In the genomic region with DNA sequence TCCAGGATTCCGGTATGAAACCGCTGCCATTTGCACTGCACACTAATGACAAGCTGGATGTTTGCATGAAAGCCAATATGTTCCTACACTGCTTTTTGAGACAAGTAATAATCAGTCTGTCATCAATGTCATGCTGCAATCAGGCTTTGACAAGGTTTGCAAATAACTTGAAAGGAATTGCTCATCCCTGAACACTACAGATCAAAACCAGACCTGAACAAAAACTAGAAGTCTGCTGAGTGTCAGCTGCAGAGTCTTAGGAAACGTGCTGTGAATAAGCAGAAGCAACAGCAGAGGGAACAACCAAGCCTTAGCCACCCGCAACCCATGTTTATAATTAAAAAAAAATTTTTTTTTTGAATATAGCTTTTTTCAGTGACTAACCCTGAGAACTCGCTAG, we compare ENCODE assay signal across 19 cellular contexts.
DNase-seq lines count a peak whose midpoint lies in the region; ATAC-seq and TF ChIP-seq lines count a peak whose summit lies in the region.
"Had no signal": no experiment of that assay in that cellular context is flagged by ENCODE, and none has a peak within 500 bp of the region (broad histone marks: within the 10 kb centered on the region; RNA-seq: fewer than 3 reads in every experiment).

No MANE protein-coding gene starts in this region.

- H3K79me2 ChIP-seq in GM23248 (ENCODE audit: insufficient read depth): no peaks in the 10 kb centered on the region

- H2AFZ ChIP-seq in GM23248: peak overlapping the region; percentile 63

- in situ Hi-C loops in GM23248 (cut with MboI): no loop called here

- H3K4me3 Mint-ChIP-seq in brain: peak overlapping the region in 1 of 5 experiments; percentile 59
- H3K4me3 Mint-ChIP-seq: CD8-positive, alpha-beta memory T cell; GM23338 had no signal

- no peak overlapping the region for H3K27ac ChIP-seq in GM23248
- H3K27ac ChIP-seq: KMS-11, SJSA1 had no signal

- no peaks in the 10 kb centered on the region for H3K36me3 ChIP-seq in GM23248 (ENCODE audit: low read depth)
- H3K36me3 ChIP-seq: SJSA1 had no signal

- peak; percentile 48 for DNase-seq in GM23248
- peak; percentile 16 for DNase-seq in globus pallidus (ENCODE audit: low spot score)
- peak; percentile 30 for DNase-seq in pons (ENCODE audit: low spot score)
- DNase-seq in GM10248 (ENCODE audit: extremely low spot score): no peak
- DNase-seq in NCI-H524 (lab: John Stamatoyannopoulos, UW): no peak
- DNase-seq: CD8-positive, alpha-beta memory T cell; HCEC 1CT; IMR-90; NCI-H1105; NCI-H146; NCI-H2029 treated with DMSO at 0.1 percent for 48 hours; NCI-H526; OCI-M1 had no signal

- H3K36me3 Mint-ChIP-seq in brain: no peaks in the 10 kb centered on the region
- H3K36me3 Mint-ChIP-seq: CD8-positive, alpha-beta memory T cell had no signal

- H4K20me1 ChIP-seq in GM23248 (ENCODE audit: insufficient read depth): no peaks in the 10 kb centered on the region

- POLR2A ChIA-PET in GM10248 (lab: Yijun Ruan, JAX): no interaction called here

- no peaks in the 10 kb centered on the region for H3K27me3 ChIP-seq in GM23248 (replicated peaks; ENCODE audit: insufficient read depth)
- H3K27me3 ChIP-seq: SJSA1 had no signal

- H3K9me3 ChIP-seq in GM23248 (ENCODE audit: low read depth): no peaks in the 10 kb centered on the region
- H3K9me3 ChIP-seq: SJSA1 had no signal

- H3K4me1 Mint-ChIP-seq in brain: peaks cover 43% of the 10 kb centered on the region
- H3K4me1 Mint-ChIP-seq: CD8-positive, alpha-beta memory T cell had no signal

- H3K9ac ChIP-seq in GM23248: no peak overlapping the region
- H3K9ac ChIP-seq: KMS-11 had no signal

- H3K4me2 ChIP-seq in GM23248 (ENCODE audit: unreplicated experiment): peak overlapping the region; percentile 51
- H3K4me2 ChIP-seq: GM23338, KMS-11 had no signal

- CTCF ChIA-PET in GM10248 (lab: Yijun Ruan, JAX): interaction anchor here (1.4 to 1.5 kb wide), 2 partner anchors 9 to 10 kb away, joined by 3 to 6 read pairs; no protein-coding TSS in a partner anchor

- 11 to 16% methylated on average over 5 of the region's 5 CpGs for WGBS in GM23248 (ENCODE audit: low coverage in 1 of 2, low lambda C conversion rate in 2 of 2, missing lambda C conversion rate in 2 of 2), 2 experiments

- TF ChIP-seq CTCF in brain (conservative IDR thresholded peaks at IDR 0.05): no peak
- TF ChIP-seq CTCF in GM10248 (IDR thresholded peaks at IDR 0.05; ENCODE audit: control extremely low read depth, extremely low read depth, low read depth, missing control alignments): no peak

- peak overlapping the region; percentile 31 for H3K4me3 ChIP-seq in GM23248
- H3K4me3 ChIP-seq: GM23338, SJSA1 had no signal

- H3K9me3 Mint-ChIP-seq in brain: peaks cover 0 to 2% (median 0%) of the 10 kb centered on the region in 5 experiments
- H3K9me3 Mint-ChIP-seq: GM23338 had no signal

- H3K27me3 Mint-ChIP-seq in brain: no peaks in the 10 kb centered on the region
- H3K27me3 Mint-ChIP-seq: CD8-positive, alpha-beta memory T cell had no signal

- peaks cover 14% of the 10 kb centered on the region for H3F3A ChIP-seq in GM23248 (ENCODE audit: insufficient read depth)

- peak overlapping the region in 3 of 5 experiments; percentile 34 to 78 (median 71) for H3K27ac Mint-ChIP-seq in brain
- H3K27ac Mint-ChIP-seq: CD8-positive, alpha-beta memory T cell; GM23338 had no signal

- H3K4me1 ChIP-seq in GM23248 (ENCODE audit: insufficient read depth): peaks cover 50% of the 10 kb centered on the region

- ATAC-seq in HG03025 (IDR thresholded peaks at IDR 0.05; ENCODE audit: low FRiP score, unreplicated experiment): no peak
- ATAC-seq: GM23338, Right ventricle myocardium inferior had no signal

- H3K9me2 ChIP-seq in GM23248 (ENCODE audit: insufficient read depth): no peaks in the 10 kb centered on the region

Comparison
In these comparisons a context has a peak if more than half of its experiments do, and no peak if none do; other contexts are left out.
1. DNase-seq: peak in GM23248 (single experiment), globus pallidus (single experiment) and pons (single experiment); none in GM10248 (single experiment) and NCI-H524 (0 of 2).